ENCODE assay signal across 1 cellular context in genomic region chr20:5119435-5120188, GRCh38.
TF ChIP-seq lines count a peak whose summit lies in the region.

PCNA (minus strand) TSS chr20:5119958; CDS start chr20:5119798, 160 bp downstream.

TF ChIP-seq in K562, 482 proteins besides CTCF, POLR2A, EP300 and RAD21 (continued from another document and continues in another):
- TF ChIP-seq, protein P1, sequence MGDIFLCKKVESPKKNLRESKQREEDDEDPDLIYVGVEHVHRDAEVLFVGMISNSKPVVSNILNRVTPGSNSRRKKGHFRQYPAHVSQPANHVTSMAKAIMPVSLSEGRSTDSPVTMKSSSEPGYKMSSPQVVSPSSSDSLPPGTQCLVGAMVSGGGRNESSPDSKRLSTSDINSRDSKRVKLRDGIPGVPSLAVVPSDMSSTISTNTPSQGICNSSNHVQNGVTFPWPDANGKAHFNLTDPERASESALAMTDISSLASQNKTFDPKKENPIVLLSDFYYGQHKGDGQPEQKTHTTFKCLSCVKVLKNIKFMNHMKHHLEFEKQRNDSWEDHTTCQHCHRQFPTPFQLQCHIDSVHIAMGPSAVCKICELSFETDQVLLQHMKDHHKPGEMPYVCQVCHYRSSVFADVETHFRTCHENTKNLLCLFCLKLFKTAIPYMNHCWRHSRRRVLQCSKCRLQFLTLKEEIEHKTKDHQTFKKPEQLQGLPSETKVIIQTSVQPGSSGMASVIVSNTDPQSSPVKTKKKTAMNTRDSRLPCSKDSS (IDR thresholded peaks at IDR 0.05; ENCODE audit: low read depth, partially characterized antibody): no peak
- peak in 1 of 2 experiments; percentile 99; a peak in 2 of 4 replicates for TF ChIP-seq MLX (CRISPR knock-in tag; conservative IDR thresholded peaks at IDR 0.05)
- no peak for TF ChIP-seq HNRNPUL1 (IDR thresholded peaks at IDR 0.05; ENCODE audit: low read length)
- TF ChIP-seq GTF2E2 (tag; IDR thresholded peaks at IDR 0.05): peak; percentile 77; the same call in 1 of the 2 replicates
- no peak for TF ChIP-seq ATF3 (IDR thresholded peaks at IDR 0.05)
- TF ChIP-seq ATF3 (CRISPR knock-in tag; conservative IDR thresholded peaks at IDR 0.05): peak; percentile 76; the same call in 1 of the 2 replicates
- TF ChIP-seq SP2 (IDR thresholded peaks at IDR 0.05; ENCODE audit: extremely low read depth, low read depth, low read length, poor library complexity, severe bottlenecking): peak; percentile 29
- no peak for TF ChIP-seq RUNX1 (IDR thresholded peaks at IDR 0.05; ENCODE audit: low read depth)
- TF ChIP-seq, protein P2, sequence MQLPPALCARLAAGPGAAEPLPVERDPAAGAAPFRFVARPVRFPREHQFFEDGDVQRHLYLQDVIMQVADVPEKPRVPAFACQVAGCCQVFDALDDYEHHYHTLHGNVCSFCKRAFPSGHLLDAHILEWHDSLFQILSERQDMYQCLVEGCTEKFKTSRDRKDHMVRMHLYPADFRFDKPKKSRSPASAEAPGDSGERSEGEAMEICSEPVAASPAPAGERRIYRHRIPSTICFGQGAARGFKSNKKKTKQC (CRISPR knock-in tag; IDR thresholded peaks at IDR 0.05): peak; percentile 93; the same call in 1 of the 2 replicates
- no peak for TF ChIP-seq KLF10 (CRISPR knock-in tag; IDR thresholded peaks at IDR 0.05)
- 0 out of 2 replicates have a peak, but pooled peaks have one; percentile 5 for TF ChIP-seq MYBL2 (IDR thresholded peaks at IDR 0.05; ENCODE audit: low read depth)
- 0 out of 2 replicates have a peak, but pooled peaks have one; percentile 9 for TF ChIP-seq MYBL2 (CRISPR knock-in tag; IDR thresholded peaks at IDR 0.05; ENCODE audit: borderline replicate concordance)
- TF ChIP-seq JUND (IDR thresholded peaks at IDR 0.05; ENCODE audit: borderline replicate concordance, low read depth, low read length): peak; percentile 8; the same call in 1 of the 2 replicates
- no peak; the same call in 2 of the 3 replicates for TF ChIP-seq JUND (tag; IDR thresholded peaks at IDR 0.05; ENCODE audit: borderline replicate concordance, low read depth, low read length)
- peak; percentile 21; the same call in 1 of the 2 replicates for TF ChIP-seq NFRKB (IDR thresholded peaks at IDR 0.05; ENCODE audit: low read depth)
- TF ChIP-seq, protein P3, sequence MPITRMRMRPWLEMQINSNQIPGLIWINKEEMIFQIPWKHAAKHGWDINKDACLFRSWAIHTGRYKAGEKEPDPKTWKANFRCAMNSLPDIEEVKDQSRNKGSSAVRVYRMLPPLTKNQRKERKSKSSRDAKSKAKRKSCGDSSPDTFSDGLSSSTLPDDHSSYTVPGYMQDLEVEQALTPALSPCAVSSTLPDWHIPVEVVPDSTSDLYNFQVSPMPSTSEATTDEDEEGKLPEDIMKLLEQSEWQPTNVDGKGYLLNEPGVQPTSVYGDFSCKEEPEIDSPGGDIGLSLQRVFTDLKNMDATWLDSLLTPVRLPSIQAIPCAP (CRISPR knock-in tag; IDR thresholded peaks at IDR 0.05; ENCODE audit: borderline replicate concordance): peak; percentile 97
- TF ChIP-seq POLR2AphosphoS5 (IDR thresholded peaks at IDR 0.05; ENCODE audit: control insufficient read depth, insufficient read depth, low read depth, low read length): peak; percentile 79
- no peak for TF ChIP-seq KAT8 (IDR thresholded peaks at IDR 0.05; ENCODE audit: low read depth)
- TF ChIP-seq NCOR1 (IDR thresholded peaks at IDR 0.05): 0 out of 2 replicates have a peak, but pooled peaks have one; percentile 10
- no peak for TF ChIP-seq ARID3A (IDR thresholded peaks at IDR 0.05; ENCODE audit: borderline replicate concordance, low read depth, low read length)
- TF ChIP-seq RFX5 (IDR thresholded peaks at IDR 0.05; ENCODE audit: low read depth, low read length): no peak
- peak; percentile 98 for TF ChIP-seq POLR2G (IDR thresholded peaks at IDR 0.05; ENCODE audit: low read depth, low read length)
- no peak for TF ChIP-seq NR4A1 (CRISPR knock-in tag; IDR thresholded peaks at IDR 0.05)
- peak; percentile 64; the same call in 1 of the 2 replicates for TF ChIP-seq NR4A1 (tag; IDR thresholded peaks at IDR 0.05)
- TF ChIP-seq ZBTB12 (CRISPR knock-in tag; IDR thresholded peaks at IDR 0.05): peak; percentile 72
- no peak for TF ChIP-seq TFAM (CRISPR knock-in tag; conservative IDR thresholded peaks at IDR 0.05)
- TF ChIP-seq NELFE (IDR thresholded peaks at IDR 0.05; ENCODE audit: insufficient read depth, insufficient read length): no peak
- TF ChIP-seq STAT5B (CRISPR knock-in tag; IDR thresholded peaks at IDR 0.05): no peak
- TF ChIP-seq SUPT5H (IDR thresholded peaks at IDR 0.05): peak; percentile 98
- peak; percentile 92 to 93 for TF ChIP-seq NRF1 (conservative IDR thresholded peaks at IDR 0.05 in 1 of 2, IDR thresholded peaks at IDR 0.05 in 1 of 2)
- peak; percentile 79 for TF ChIP-seq ZNF395 (CRISPR knock-in tag; IDR thresholded peaks at IDR 0.05)
- peak; percentile 79; the same call in 1 of the 2 replicates for TF ChIP-seq MBD2 (IDR thresholded peaks at IDR 0.05; ENCODE audit: borderline replicate concordance, low read depth)
- TF ChIP-seq ZNF398 (CRISPR knock-in tag; IDR thresholded peaks at IDR 0.05): no peak
- peak; percentile 99 for TF ChIP-seq MGA (IDR thresholded peaks at IDR 0.05)
